In genomic region chr1:159879977-159880376, GRCh38 we compare ENCODE assay signal across 16 cellular contexts. TPM values are rescaled to one million over a fixed set of nuclear protein-coding genes. Genes with fewer than 3 reads are reported as not detected.
DNase-seq lines count a peak whose midpoint lies in the region; ATAC-seq, FAIRE-seq and TF ChIP-seq lines count a peak whose summit lies in the region.
"Had no signal": no experiment of that assay in that cellular context is flagged by ENCODE, and none has a peak within 500 bp of the region (broad histone marks: within the 10 kb centered on the region; RNA-seq: fewer than 3 reads in every experiment).

No MANE protein-coding gene starts in this region.

- POLR2A ChIA-PET in K562 (lab: Yijun Ruan, JAX) (interaction anchor here (0.7 to 3.1 kb wide), 5 partner anchors 9 to 82 kb away, joined by 3 to 21 read pairs (median 3); partner anchors contain the start of gene TAGLN2), GM10248 (lab: Yijun Ruan, JAX) (no interaction called here)

- peaks cover 3% of the 10 kb centered on the region for H3K9me1 ChIP-seq in K562 (ENCODE audit: control insufficient read depth, insufficient read depth, low read length)

- H3K4me1 ChIP-seq in K562 (replicated peaks in 1 of 2; ENCODE audit: control insufficient read depth in 2 of 2, insufficient read depth in 2 of 2, low read length in 2 of 2) (peaks cover 4 to 43% of the 10 kb centered on the region in 2 experiments; a peak in 4 of 5 replicates), mesenchymal stem cell (ENCODE audit: control insufficient read depth, insufficient read depth, low read depth, low read length) (peaks cover 10% of the 10 kb centered on the region)

- H2BK15ac ChIP-seq in mesenchymal stem cell (ENCODE audit: low read depth, poor library complexity, severe bottlenecking), result no peak overlapping the region

- no peak overlapping the region for H2BK12ac ChIP-seq in mesenchymal stem cell (ENCODE audit: low read length in 2 of 2)

- H3K9me3 ChIP-seq in K562 (replicated peaks; ENCODE audit: control insufficient read depth, insufficient read depth, low read depth, low read length) (no peaks in the 10 kb centered on the region; the same call in 1 of the 2 replicates), mesenchymal stem cell (ENCODE audit: control insufficient read depth, low read length) (no peaks in the 10 kb centered on the region), T-helper 17 cell (ENCODE audit: control insufficient read depth, low read length, poor library complexity, severe bottlenecking) (no peaks in the 10 kb centered on the region)

- no peak overlapping the region for H4K8ac ChIP-seq in mesenchymal stem cell (ENCODE audit: low read length)

- intact Hi-C loops in K562 (cut with micrococcal nuclease), result no loop called here

- no peak overlapping the region for H2BK120ac ChIP-seq in mesenchymal stem cell (ENCODE audit: low read depth, low read length)

- WGBS in K562 (ENCODE audit: insufficient coverage, low coverage, missing lambda C conversion rate), result 10% methylated on average over 4 of the region's 4 CpGs
- 57% methylated on average over 4 of the region's 4 CpGs for WGBS in mesenchymal stem cell

- no TSS peak for BruUV-seq in K562 (replicated peaks; lab: Mats Ljungman, UMichigan)

- TF ChIP-seq RAD21 in K562 (CRISPR knock-in tag; conservative IDR thresholded peaks at IDR 0.05 in 1 of 2, IDR thresholded peaks at IDR 0.05 in 1 of 2), result no peak

- H3K79me1 ChIP-seq in mesenchymal stem cell (replicated peaks; ENCODE audit: low read length, poor library complexity, severe bottlenecking), result no peaks in the 10 kb centered on the region

- in situ Hi-C loops in K562 (cut with MboI), result no loop called here

- H3K79me2 ChIP-seq in K562 (ENCODE audit: control insufficient read depth, insufficient read depth, low read length), result no peaks in the 10 kb centered on the region

- H3K27ac ChIP-seq in K562 (ENCODE audit: extremely low read depth, low read depth, low read length) (peak overlapping the region; percentile 34; the same call in 1 of the 3 replicates), mesenchymal stem cell (ENCODE audit: low read length, poor library complexity, severe bottlenecking) (no peak overlapping the region)
- H3K27ac ChIP-seq: cardiac muscle cell, WERI-Rb-1 had no signal

- H3K23ac ChIP-seq in mesenchymal stem cell (ENCODE audit: low read length in 2 of 2), result no peak overlapping the region

- no peak overlapping the region for H2BK5ac ChIP-seq in mesenchymal stem cell (ENCODE audit: low read depth, low read length, poor library complexity, severe bottlenecking)

- CTCF ChIA-PET in K562 (lab: Yijun Ruan, JAX; ENCODE audit: low intra/inter-chr PET ratio), result no interaction called here
- CTCF ChIA-PET in GM10248 (lab: Yijun Ruan, JAX), result interaction anchor here (1.0 to 4.4 kb wide), 5 partner anchors 9 to 82 kb away, joined by 3 to 31 read pairs (median 5); no protein-coding TSS in a partner anchor

- TF ChIP-seq EP300 in K562 (IDR thresholded peaks at IDR 0.05; ENCODE audit: low read length), result peak; percentile 37; the same call in 1 of the 2 replicates

- ATAC-seq in K562 (peak; percentile 30; the same call in 2 of the 3 replicates), T-helper 17 cell (no peak), HG03432 (IDR thresholded peaks at IDR 0.05; ENCODE audit: unreplicated experiment) (no peak)
- ATAC-seq: Panc1; stimulated activated naive B cell treated with anti-CD40 and anti-IgM and Interleukin-4, amounts not matched to agents 10 μg/mL and 1 μg/mL and 100 μg/mL, for 72 hours had no signal

- H3K14ac ChIP-seq in mesenchymal stem cell (ENCODE audit: low read length in 2 of 2), result no peak overlapping the region

- H3K18ac ChIP-seq in mesenchymal stem cell (ENCODE audit: low read depth in 1 of 2, low read length in 2 of 2), result no peak overlapping the region

- H3K27me3 ChIP-seq in K562 (ENCODE audit: control insufficient read depth in 2 of 2, insufficient read depth in 2 of 2, low read length in 2 of 2), result no peaks in the 10 kb centered on the region; a peak in 1 of 5 replicates
- no peaks in the 10 kb centered on the region for H3K27me3 ChIP-seq in mesenchymal stem cell (ENCODE audit: control insufficient read depth in 1 of 2, insufficient read depth in 1 of 2, low read length in 2 of 2)
- H3K27me3 ChIP-seq: cardiac muscle cell had no signal

- H3K4me3 ChIP-seq in K562 (no peak overlapping the region), mesenchymal stem cell (ENCODE audit: insufficient read depth in 1 of 2, low read depth in 1 of 2, low read length in 2 of 2) (no peak overlapping the region)
- H3K4me3 ChIP-seq: cardiac muscle cell had no signal

- H4K91ac ChIP-seq in mesenchymal stem cell (ENCODE audit: low read length), result no peak overlapping the region

- no peak overlapping the region for H3K4me3 Mint-ChIP-seq in T-helper 17 cell
- H3K4me3 Mint-ChIP-seq: stimulated activated naive B cell treated with anti-CD40 and anti-IgM and Interleukin-4, amounts not matched to agents 10 μg/mL and 1 μg/mL and 100 μg/mL, for 72 hours had no signal

- peak; percentile 84 for DNase-seq in EL
- DNase-seq in MV-4-11 (lab: John Stamatoyannopoulos, UW), result peak; percentile 87
- DNase-seq in K562 (ENCODE audit: extremely low read depth in 1 of 4, low spot score in 3 of 4), result peak in 2 of 4 experiments; percentile 26 to 48
- peak; percentile 76 for DNase-seq in mesenchymal stem cell
- no peak for DNase-seq in T-helper 17 cell
- DNase-seq in GM10248 (ENCODE audit: extremely low spot score), result no peak
- no peak for DNase-seq in NCI-H187 treated with DMSO at 0.1 percent for 48 hours (lab: John Stamatoyannopoulos, UW)
- DNase-seq: DND-41; left cardiac atrium; NCI-H2029; stimulated activated naive B cell treated with anti-CD40 and anti-IgM and Interleukin-4, amounts not matched to agents 10 μg/mL and 1 μg/mL and 100 μg/mL, for 72 hours; WERI-Rb-1 had no signal

- H3K36me3 ChIP-seq in K562 (ENCODE audit: control insufficient read depth, insufficient read depth, low read length) (no peaks in the 10 kb centered on the region), mesenchymal stem cell (ENCODE audit: control insufficient read depth in 1 of 2, insufficient read depth in 2 of 2, low read depth in 1 of 2, low read length in 2 of 2) (no peaks in the 10 kb centered on the region)
- H3K36me3 ChIP-seq: cardiac muscle cell, WERI-Rb-1 had no signal

- H3K27ac Mint-ChIP-seq in T-helper 17 cell, result no peak overlapping the region
- H3K27ac Mint-ChIP-seq: stimulated activated naive B cell treated with anti-CD40 and anti-IgM and Interleukin-4, amounts not matched to agents 10 μg/mL and 1 μg/mL and 100 μg/mL, for 72 hours had no signal

- TF ChIP-seq CTCF in K562 (IDR thresholded peaks at IDR 0.05 in 2 of 3, conservative IDR thresholded peaks at IDR 0.05 in 1 of 3; ENCODE audit: insufficient read depth in 2 of 3, low read depth in 1 of 3, low read length in 3 of 3), result no peak
- no peak for TF ChIP-seq CTCF in GM10248 (IDR thresholded peaks at IDR 0.05; ENCODE audit: control extremely low read depth, extremely low read depth, low read depth, missing control alignments)

- H2AFZ ChIP-seq in K562 (ENCODE audit: low read depth, low read length), result peak overlapping the region; percentile 8; the same call in 1 of the 2 replicates
- H2AFZ ChIP-seq in mesenchymal stem cell (ENCODE audit: low read depth, low read length), result no peak overlapping the region

- no peak overlapping the region for H3K4ac ChIP-seq in mesenchymal stem cell (ENCODE audit: low read depth in 1 of 2, low read length in 2 of 2)

- H3K4me2 ChIP-seq in K562 (ENCODE audit: insufficient read depth, low read length), result peak overlapping the region; percentile 10; the same call in 1 of the 2 replicates
- no peak overlapping the region for H3K4me2 ChIP-seq in mesenchymal stem cell (ENCODE audit: low read length, poor library complexity, severe bottlenecking)

- peaks cover 8% of the 10 kb centered on the region for H3K4me1 Mint-ChIP-seq in T-helper 17 cell
- H3K4me1 Mint-ChIP-seq: stimulated activated naive B cell treated with anti-CD40 and anti-IgM and Interleukin-4, amounts not matched to agents 10 μg/mL and 1 μg/mL and 100 μg/mL, for 72 hours had no signal

- no peaks in the 10 kb centered on the region for H4K20me1 ChIP-seq in K562 (replicated peaks; ENCODE audit: control insufficient read depth, insufficient read depth, low read length)

- TF ChIP-seq POLR2A in K562 (conservative IDR thresholded peaks at IDR 0.05), result no peak

- no peak overlapping the region for H2AK5ac ChIP-seq in mesenchymal stem cell (ENCODE audit: low read length, severe bottlenecking)

- H3K9ac ChIP-seq in K562 (ENCODE audit: insufficient read depth in 1 of 2, low read depth in 2 of 2, low read length in 2 of 2), result no peak overlapping the region
- no peak overlapping the region for H3K9ac ChIP-seq in mesenchymal stem cell (ENCODE audit: low read length)

- FAIRE-seq in K562 (lab: Jason Lieb, UNC), result peak; percentile 72

- H3K36me3 Mint-ChIP-seq in T-helper 17 cell (ENCODE audit: low read depth), result peaks cover 4% of the 10 kb centered on the region

- H3K27me3 Mint-ChIP-seq in T-helper 17 cell, result peaks cover 30% of the 10 kb centered on the region

RNA-seq across cellular contexts. Expression of gene VSIG8, which starts 17.5 kb away (rescaled TPM):
- not detected in 2 replicates for total RNA-seq in K562 (2011; cell fraction: chromatin; rRNA removed; ENCODE audit: low replicate concordance)
- not detected in 2 replicates for total RNA-seq in K562 (2011; cell fraction: nucleolus; rRNA removed)
- total RNA-seq in K562 (2011; cell fraction: nucleoplasm; rRNA removed), result not detected in 2 replicates
- total RNA-seq in K562 (2014; rRNA removed) (not detected in 2 replicates), K562 (2014; rRNA removed; fragmentation: Illumina TruSeq; extraction: Trizol) (not detected in 2 replicates), K562 (2015; rRNA removed; fragmentation: Illumina TruSeq; extraction: Trizol) (not detected in 2 replicates), K562 (2021) (not detected in 2 replicates), T-helper 17 cell (not detected)
- polyA plus RNA-seq in K562 (2011; rRNA removed) (0.05 TPM in 1 of 2 replicates, not detected in the other), K562 (2014; fragmentation: Illumina TruSeq; extraction: Trizol) (not detected in 2 replicates), K562 (2014; fragmentation: Nextera tagmentation; extraction: Ambion mirVana) (not detected), K562 (2014; rRNA removed) (not detected in 2 replicates)
- 0.07 TPM in 1 of 2 replicates, not detected in the other for polyA plus RNA-seq in K562 (2011; cell fraction: cytosol; rRNA removed)
- 0.10 TPM in 1 of 2 replicates, not detected in the other for polyA plus RNA-seq in K562 (2011; cell fraction: nucleus; rRNA removed)
- polyA plus RNA-seq in K562 (2012), result not detected in 2 replicates
- polyA minus RNA-seq in K562 (2011; rRNA and poly(A)+ RNA removed), result not detected in 2 replicates
- polyA minus RNA-seq in K562 (2011; cell fraction: cytosol; rRNA and poly(A)+ RNA removed), result not detected in 2 replicates
- polyA minus RNA-seq in K562 (2011; cell fraction: nucleus; rRNA and poly(A)+ RNA removed), result not detected in 2 replicates
- polyA plus RNA-seq in mesenchymal stem cell (2013, experiment 1 of 2), result not detected
- polyA plus RNA-seq in mesenchymal stem cell (2013, experiment 2 of 2), result not detected
- total RNA-seq: cardiac muscle cell, epithelial cell of proximal tubule, left cardiac atrium had no signal
- polyA plus RNA-seq: cardiac muscle cell had no signal

RNA-seq across cellular contexts. Expression of gene CFAP45, which starts 20.0 kb away (rescaled TPM):
- total RNA-seq in K562 (2011; cell fraction: chromatin; rRNA removed; ENCODE audit: low replicate concordance), result 1.8 and 2.4 TPM in 2 replicates
- 0.33 and 1.1 TPM in 2 replicates for total RNA-seq in K562 (2011; cell fraction: nucleolus; rRNA removed)
- total RNA-seq in K562 (2011; cell fraction: nucleoplasm; rRNA removed), result 1.2 and 2.4 TPM in 2 replicates
- total RNA-seq in K562 (2014; rRNA removed) (1.2 and 1.5 TPM in 2 replicates), K562 (2014; rRNA removed; fragmentation: Illumina TruSeq; extraction: Trizol) (1.2 and 1.7 TPM in 2 replicates), K562 (2015; rRNA removed; fragmentation: Illumina TruSeq; extraction: Trizol) (0.94 and 1.4 TPM in 2 replicates), K562 (2021) (0.72 and 1.6 TPM in 2 replicates), T-helper 17 cell (1 to 10 TPM; 4.6 to 6.3 TPM)
- polyA plus RNA-seq in K562 (2011; rRNA removed) (0.85 and 1.5 TPM in 2 replicates), K562 (2014; fragmentation: Illumina TruSeq; extraction: Trizol) (1.6 and 2.0 TPM in 2 replicates), K562 (2014; fragmentation: Nextera tagmentation; extraction: Ambion mirVana) (1 to 10 TPM in 1 of 2 experiments, under 1 TPM in 1; 0.65 to 1.3 TPM), K562 (2014; rRNA removed) (1.0 and 2.4 TPM in 2 replicates)
- 0.43 and 0.59 TPM in 2 replicates for polyA plus RNA-seq in K562 (2011; cell fraction: cytosol; rRNA removed)
- 0.97 and 1.1 TPM in 2 replicates for polyA plus RNA-seq in K562 (2011; cell fraction: nucleus; rRNA removed)
- 0.91 and 1.0 TPM in 2 replicates for polyA plus RNA-seq in K562 (2012)
- 1.6 and 1.8 TPM in 2 replicates for polyA minus RNA-seq in K562 (2011; rRNA and poly(A)+ RNA removed)
- polyA minus RNA-seq in K562 (2011; cell fraction: cytosol; rRNA and poly(A)+ RNA removed), result 0.48 and 0.91 TPM in 2 replicates
- 0.40 and 0.89 TPM in 2 replicates for polyA minus RNA-seq in K562 (2011; cell fraction: nucleus; rRNA and poly(A)+ RNA removed)
- polyA plus RNA-seq in mesenchymal stem cell (2013, experiment 1 of 2), result 0.86 TPM
- 0.71 TPM for polyA plus RNA-seq in mesenchymal stem cell (2013, experiment 2 of 2)
- total RNA-seq: cardiac muscle cell had no signal
- polyA plus RNA-seq: cardiac muscle cell had no signal

RNA-seq across cellular contexts. Expression of gene TAGLN2, which starts 45.3 kb away (rescaled TPM):
- 38.5 and 101 TPM in 2 replicates for total RNA-seq in K562 (2011; cell fraction: chromatin; rRNA removed; ENCODE audit: low replicate concordance)
- total RNA-seq in K562 (2011; cell fraction: nucleolus; rRNA removed), result 100 and 103 TPM in 2 replicates
- 95.8 and 128 TPM in 2 replicates for total RNA-seq in K562 (2011; cell fraction: nucleoplasm; rRNA removed)
- total RNA-seq in K562 (2014; rRNA removed) (456 and 502 TPM in 2 replicates), K562 (2014; rRNA removed; fragmentation: Illumina TruSeq; extraction: Trizol) (180 and 192 TPM in 2 replicates), K562 (2015; rRNA removed; fragmentation: Illumina TruSeq; extraction: Trizol) (247 and 249 TPM in 2 replicates), K562 (2021) (498 and 506 TPM in 2 replicates), T-helper 17 cell (100 to 1,000 TPM; 515 to 717 TPM)
- polyA plus RNA-seq in K562 (2011; rRNA removed) (414 and 518 TPM in 2 replicates), K562 (2014; fragmentation: Illumina TruSeq; extraction: Trizol) (565 and 573 TPM in 2 replicates), K562 (2014; fragmentation: Nextera tagmentation; extraction: Ambion mirVana) (100 to 1,000 TPM; 334 to 683 TPM), K562 (2014; rRNA removed) (455 and 456 TPM in 2 replicates)
- 883 and 1,031 TPM in 2 replicates for polyA plus RNA-seq in K562 (2011; cell fraction: cytosol; rRNA removed)
- 273 and 355 TPM in 2 replicates for polyA plus RNA-seq in K562 (2011; cell fraction: nucleus; rRNA removed)
- 571 and 615 TPM in 2 replicates for polyA plus RNA-seq in K562 (2012)
- 196 and 205 TPM in 2 replicates for polyA minus RNA-seq in K562 (2011; rRNA and poly(A)+ RNA removed)
- 239 and 243 TPM in 2 replicates for polyA minus RNA-seq in K562 (2011; cell fraction: cytosol; rRNA and poly(A)+ RNA removed)
- polyA minus RNA-seq in K562 (2011; cell fraction: nucleus; rRNA and poly(A)+ RNA removed), result 47.4 and 74.8 TPM in 2 replicates
- polyA plus RNA-seq in mesenchymal stem cell (2013, experiment 1 of 2), result 328 TPM
- polyA plus RNA-seq in mesenchymal stem cell (2013, experiment 2 of 2), result 330 TPM

RNA-seq across cellular contexts. Expression of gene SLAMF8, which starts 53.3 kb away (rescaled TPM):
- not detected in 2 replicates for total RNA-seq in K562 (2011; cell fraction: chromatin; rRNA removed; ENCODE audit: low replicate concordance)
- not detected in 2 replicates for total RNA-seq in K562 (2011; cell fraction: nucleolus; rRNA removed)
- total RNA-seq in K562 (2011; cell fraction: nucleoplasm; rRNA removed), result not detected in 2 replicates
- total RNA-seq in K562 (2014; rRNA removed) (not detected in 2 replicates), K562 (2014; rRNA removed; fragmentation: Illumina TruSeq; extraction: Trizol) (not detected in 2 replicates), K562 (2015; rRNA removed; fragmentation: Illumina TruSeq; extraction: Trizol) (not detected in 2 replicates), K562 (2021) (not detected in 2 replicates), T-helper 17 cell (under 1 TPM in 1 of 2 donors, not detected in 1; 0.44 TPM)
- polyA plus RNA-seq in K562 (2011; rRNA removed) (0.07 TPM in 1 of 2 replicates, not detected in the other), K562 (2014; fragmentation: Illumina TruSeq; extraction: Trizol) (not detected in 2 replicates), K562 (2014; fragmentation: Nextera tagmentation; extraction: Ambion mirVana) (not detected), K562 (2014; rRNA removed) (not detected in 2 replicates)
- polyA plus RNA-seq in K562 (2011; cell fraction: cytosol; rRNA removed), result 0.01 TPM in 1 of 2 replicates, not detected in the other
- polyA plus RNA-seq in K562 (2011; cell fraction: nucleus; rRNA removed), result not detected in 2 replicates
- polyA plus RNA-seq in K562 (2012), result not detected in 2 replicates
- not detected in 2 replicates for polyA minus RNA-seq in K562 (2011; rRNA and poly(A)+ RNA removed)
- polyA minus RNA-seq in K562 (2011; cell fraction: cytosol; rRNA and poly(A)+ RNA removed), result not detected in 2 replicates
- not detected in 2 replicates for polyA minus RNA-seq in K562 (2011; cell fraction: nucleus; rRNA and poly(A)+ RNA removed)
- polyA plus RNA-seq in mesenchymal stem cell (2013, experiment 1 of 2), result 0.03 TPM
- polyA plus RNA-seq in mesenchymal stem cell (2013, experiment 2 of 2), result not detected
- total RNA-seq: cardiac muscle cell, epithelial cell of proximal tubule had no signal
- polyA plus RNA-seq: cardiac muscle cell had no signal

Comparison
In these comparisons a context has a peak if more than half of its experiments do, and no peak if none do; other contexts are left out.
1. DNase-seq: peak in EL (single experiment), MV-4-11 (single experiment) and mesenchymal stem cell (single experiment); none in T-helper 17 cell (0 of 3), GM10248 (single experiment) and NCI-H187 treated with DMSO at 0.1 percent for 48 hours (single experiment).